ENCODE assay signal across 10 cellular contexts in genomic region chr7:130649004-130649790, GRCh38. TPM values are rescaled to one million over a fixed set of nuclear protein-coding genes. Genes with fewer than 3 reads are reported as not detected.
DNase-seq lines count a peak whose midpoint lies in the region; ATAC-seq and TF ChIP-seq lines count a peak whose summit lies in the region.
"Had no signal": no experiment of that assay in that cellular context is flagged by ENCODE, and none has a peak within 500 bp of the region (broad histone marks: within the 10 kb centered on the region; RNA-seq: fewer than 3 reads in every experiment).

No MANE protein-coding gene starts in this region.

- 67 to 82% methylated on average over 4 of the region's 4 CpGs for WGBS in transverse colon (ENCODE audit: low coverage in 1 of 2), 2 donors

- ATAC-seq in GM21367 (IDR thresholded peaks at IDR 0.05; ENCODE audit: unreplicated experiment) (peak; percentile 45), upper lobe of right lung (no peak)

- H3K27ac ChIP-seq in upper lobe of right lung (no peak overlapping the region), transverse colon (no peak overlapping the region)
- H3K27ac ChIP-seq: parathyroid adenoma had no signal

- no peak for TF ChIP-seq POLR2A in transverse colon (IDR thresholded peaks at IDR 0.05)

- TF ChIP-seq CTCF in fibroblast of villous mesenchyme (IDR thresholded peaks at IDR 0.05; ENCODE audit: insufficient read depth, low read depth, low read length), result no peak
- no peak for TF ChIP-seq CTCF in upper lobe of right lung (IDR thresholded peaks at IDR 0.05)
- no peak for TF ChIP-seq CTCF in transverse colon (IDR thresholded peaks at IDR 0.05)

- intact Hi-C loops in upper lobe of right lung (cut with DNase I), result no loop called here
- intact Hi-C loops in transverse colon (cut with DNase I; ENCODE audit: low total_unique reads), result no loop called here

- H3K9me3 ChIP-seq in upper lobe of right lung (no peaks in the 10 kb centered on the region), transverse colon (no peaks in the 10 kb centered on the region)

- H3K4me3 ChIP-seq in fibroblast of villous mesenchyme (ENCODE audit: low read depth, low read length) (no peak overlapping the region), upper lobe of right lung (no peak overlapping the region), transverse colon (no peak overlapping the region)

- no peaks in the 10 kb centered on the region for H3K36me3 ChIP-seq in upper lobe of right lung
- H3K36me3 ChIP-seq in transverse colon, result peaks cover 0 to 9% (median 3%) of the 10 kb centered on the region in 4 donors

- H3K4me1 ChIP-seq in upper lobe of right lung (no peaks in the 10 kb centered on the region), transverse colon (no peaks in the 10 kb centered on the region)
- H3K4me1 ChIP-seq: parathyroid adenoma had no signal

- in situ Hi-C loops in transverse colon (cut with MboI; ENCODE audit: low pct_ligation_motif_present in 1 of 4, low pct_unique_long_range_greater_than_20kb in 1 of 4, low sequenced_read_pairs in 3 of 4), result no loop called here

- TF ChIP-seq EP300 in transverse colon (IDR thresholded peaks at IDR 0.05; ENCODE audit: low read depth), result no peak

- H3K27me3 ChIP-seq in upper lobe of right lung (no peaks in the 10 kb centered on the region), transverse colon (no peaks in the 10 kb centered on the region)

- peak; percentile 52 for DNase-seq in GM03348 (ENCODE audit: low spot score)
- peak; percentile 66 for DNase-seq in NCI-H2171 treated with DMSO at 0.1 percent for 48 hours (lab: John Stamatoyannopoulos, UW)
- peak; percentile 81 for DNase-seq in fibroblast of villous mesenchyme (ENCODE audit: low read depth)
- no peak for DNase-seq in COR-L47 (lab: John Stamatoyannopoulos, UW)
- DNase-seq in anterior cingulate cortex (lab: John Stamatoyannopoulos, UW), result no peak
- no peak for DNase-seq in upper lobe of right lung
- DNase-seq in transverse colon, result no peak

RNA-seq across cellular contexts. Expression of gene COPG2, which starts 19.4 kb away (rescaled TPM):
- total RNA-seq in fibroblast of villous mesenchyme (43.5 and 47.9 TPM in 2 replicates), upper lobe of right lung (16.3 TPM), transverse colon (10 to 100 TPM in 1 of 4 donors, 1 to 10 TPM in 3; 3.4 to 19.7 (median 7.4) TPM)

RNA-seq across cellular contexts. Expression of gene TSGA13, which starts 37.1 kb away (rescaled TPM):
- total RNA-seq in fibroblast of villous mesenchyme (not detected in 2 replicates), upper lobe of right lung (not detected), transverse colon (not detected)
- total RNA-seq: endothelial cell of umbilical vein had no signal

Comparison
In these comparisons a context has a peak if more than half of its experiments do, and no peak if none do; other contexts are left out.
1. DNase-seq: peak in GM03348 (single experiment), NCI-H2171 treated with DMSO at 0.1 percent for 48 hours (single experiment) and fibroblast of villous mesenchyme (single experiment); none in COR-L47 (single experiment), anterior cingulate cortex (0 of 58), upper lobe of right lung (single experiment) and transverse colon (single experiment).